Comparison of ENCODE assay signal across 25 cellular contexts in the genomic region with DNA sequence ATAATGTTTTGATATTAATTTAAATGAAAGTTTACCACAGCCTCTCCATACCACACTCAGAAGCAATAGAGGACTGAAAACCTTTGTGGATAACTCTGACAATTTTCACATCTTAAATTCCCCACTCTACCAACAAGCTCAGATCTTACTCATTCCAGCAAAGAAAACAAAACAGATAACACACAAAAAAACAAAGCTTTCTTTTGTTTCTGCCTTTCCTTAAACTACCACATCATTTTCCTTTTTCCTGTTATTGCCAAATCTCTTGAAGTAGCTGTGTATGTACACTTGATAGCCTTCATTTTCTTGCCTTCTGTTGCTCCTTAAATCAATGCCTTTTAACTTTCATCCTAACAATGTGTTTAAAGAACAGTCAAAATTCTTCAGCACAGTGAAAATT.
"Had no signal": no experiment of that assay in that cellular context is flagged by ENCODE, and none has a peak within 500 bp of the region (broad histone marks: within the 10 kb centered on the region; RNA-seq: fewer than 3 reads in every experiment).

No MANE protein-coding gene starts in this region.

- H3K4me2 ChIP-seq: neural progenitor cell had no signal

- H3K27ac ChIP-seq: dorsolateral prefrontal cortex, epithelial cell of prostate, neural progenitor cell, psoas muscle, right lobe of liver, suprapubic skin, transverse colon, upper lobe of right lung, uterus had no signal

- H3K4me1 ChIP-seq: psoas muscle, right lobe of liver, suprapubic skin, transverse colon, upper lobe of right lung, uterus had no signal

- H2AFZ ChIP-seq: neural progenitor cell had no signal

- H3K9me3 ChIP-seq: psoas muscle, right lobe of liver, suprapubic skin, transverse colon, upper lobe of right lung, uterus had no signal

- H3K36me3 ChIP-seq: neural progenitor cell, right lobe of liver, suprapubic skin, transverse colon, upper lobe of right lung, uterus had no signal

- H3K36me3 Mint-ChIP-seq: naive thymus-derived CD4-positive, alpha-beta T cell; neural progenitor cell had no signal

- H3K4me3 ChIP-seq: dorsolateral prefrontal cortex, lung, neural progenitor cell, psoas muscle, right lobe of liver, suprapubic skin, transverse colon, upper lobe of right lung, uterus had no signal

- H3K9ac ChIP-seq: neural progenitor cell had no signal

- DNase-seq: dorsolateral prefrontal cortex; effector CD4-positive, alpha-beta T cell; mesenchymal stem cell; midbrain; naive thymus-derived CD4-positive, alpha-beta T cell; psoas muscle; retina; right lobe of liver; small intestine; stimulated activated CD4-positive, alpha-beta T cell treated with anti-CD3 and anti-CD28 coated beads, Interleukin-1b, Interleukin-23, amount 100 ng/mL, for 48 hours; stimulated activated CD4-positive, alpha-beta T cell treated with anti-CD3 and anti-CD28 coated beads, Interleukin-4, amount 100 ng/mL, for 1 hour; stimulated activated CD8-positive, alpha-beta memory T cell treated with anti-CD3 and anti-CD28 coated beads, Interleukin-4, amount 100 ng/mL, for 48 hours; stimulated activated naive CD4-positive, alpha-beta T cell; stimulated activated naive CD8-positive, alpha-beta T cell treated with anti-CD3 and anti-CD28 coated beads, Interleukin-15, amount 100 ng/mL, for 72 hours; transverse colon; upper lobe of right lung; uterus had no signal

- H3K27me3 ChIP-seq: dorsolateral prefrontal cortex, right lobe of liver, suprapubic skin, transverse colon, upper lobe of right lung had no signal

- H3K27ac Mint-ChIP-seq: naive thymus-derived CD4-positive, alpha-beta T cell; nephron; neural progenitor cell; stimulated activated naive CD8-positive, alpha-beta T cell treated with anti-CD3 and anti-CD28 coated beads, Interleukin-15, amount 100 ng/mL, for 72 hours had no signal

- FAIRE-seq: colon, frontal cortex, keratinocyte, small intestine had no signal

- H3K9me3 Mint-ChIP-seq: nephron, neural progenitor cell had no signal

- H3K4me1 Mint-ChIP-seq: naive thymus-derived CD4-positive, alpha-beta T cell; stimulated activated naive CD8-positive, alpha-beta T cell treated with anti-CD3 and anti-CD28 coated beads, Interleukin-15, amount 100 ng/mL, for 72 hours had no signal

- H3K4me3 Mint-ChIP-seq: naive thymus-derived CD4-positive, alpha-beta T cell; nephron; neural progenitor cell; stimulated activated naive CD8-positive, alpha-beta T cell treated with anti-CD3 and anti-CD28 coated beads, Interleukin-15, amount 100 ng/mL, for 72 hours had no signal

- H3K27me3 Mint-ChIP-seq: stimulated activated naive CD8-positive, alpha-beta T cell treated with anti-CD3 and anti-CD28 coated beads, Interleukin-15, amount 100 ng/mL, for 72 hours had no signal
